30 cellular contexts compared by ENCODE assay signal in genomic region chr2:16335947-16336346, GRCh38.
"Had no signal": no experiment of that assay in that cellular context is flagged by ENCODE, and none has a peak within 500 bp of the region (broad histone marks: within the 10 kb centered on the region; RNA-seq: fewer than 3 reads in every experiment).

No MANE protein-coding gene starts in this region.

- H3K36me3 ChIP-seq: left ventricle myocardium inferior, neutrophil, ovary, prostate gland, stomach, thyroid gland, transverse colon, upper lobe of left lung, vagina had no signal

- H3K27me3 Mint-ChIP-seq: stimulated activated naive B cell treated with anti-CD40 and anti-IgM and Interleukin-4, amounts not matched to agents 10 μg/mL and 1 μg/mL and 100 μg/mL, for 72 hours had no signal

- H3K27ac Mint-ChIP-seq: immature natural killer cell; naive thymus-derived CD4-positive, alpha-beta T cell; natural killer cell treated with Interleukin-12 subunit alpha and Interleukin-12 subunit beta and Interleukin-15 and Interleukin-18, amount 100 ng/mL, for 72 hours; stimulated activated naive B cell treated with anti-CD40 and anti-IgM and Interleukin-4, amounts not matched to agents 10 μg/mL and 1 μg/mL and 100 μg/mL, for 72 hours had no signal

- H3K4me1 ChIP-seq: left ventricle myocardium inferior, prostate gland, testis, thyroid gland, transverse colon, upper lobe of left lung, vagina had no signal

- H3K4me3 ChIP-seq: left ventricle myocardium inferior, lung, mucosa of descending colon, ovary, prostate gland, skin epidermis, stomach, testis, thyroid gland, transverse colon, upper lobe of left lung, vagina had no signal

- DNase-seq: hypothalamus; immature natural killer cell; kidney; left ventricle myocardium inferior; mesendoderm; midbrain; mucosa of descending colon; naive thymus-derived CD4-positive, alpha-beta T cell; occipital lobe; ovary; retina; right cardiac atrium; stimulated activated CD4-positive, alpha-beta T cell treated with anti-CD3 and anti-CD28 coated beads, Interleukin-12 subunit alpha, Interleukin-12 subunit beta, amount 100 ng/mL, for 4 hours; stimulated activated CD4-positive, alpha-beta T cell treated with anti-CD3 and anti-CD28 coated beads, Interleukin-15, amount 100 ng/mL, for 24 hours; stimulated activated CD4-positive, alpha-beta T cell treated with anti-CD3 and anti-CD28 coated beads, Interleukin-2, amount 100 ng/mL, for 24 hours; stimulated activated CD4-positive, alpha-beta T cell treated with anti-CD3 and anti-CD28 coated beads, Interleukin-4, amount 100 ng/mL, for 1 hour; stimulated activated naive B cell treated with anti-CD40 and anti-IgM and Interleukin-4, amounts not matched to agents 10 μg/mL and 1 μg/mL and 100 μg/mL, for 72 hours; stimulated activated naive CD8-positive, alpha-beta T cell treated with anti-CD3 and anti-CD28 coated beads, Interleukin-15, Interleukin-2, amounts not matched to agents 100 U/mL and 50 U/mL, for 24 hours; stomach; testis; thyroid gland; transverse colon; upper lobe of left lung had no signal

- H3K4me3 Mint-ChIP-seq: immature natural killer cell; naive thymus-derived CD4-positive, alpha-beta T cell; natural killer cell treated with Interleukin-12 subunit alpha and Interleukin-12 subunit beta and Interleukin-15 and Interleukin-18, amount 100 ng/mL, for 72 hours; stimulated activated naive B cell treated with anti-CD40 and anti-IgM and Interleukin-4, amounts not matched to agents 10 μg/mL and 1 μg/mL and 100 μg/mL, for 72 hours had no signal

- ATAC-seq: mucosa of descending colon; naive thymus-derived CD4-positive, alpha-beta T cell; natural killer cell treated with Interleukin-12 subunit alpha and Interleukin-12 subunit beta and Interleukin-15 and Interleukin-18, amount 100 ng/mL, for 72 hours; right cardiac atrium; sciatic nerve; stimulated activated naive B cell treated with anti-CD40 and anti-IgM and Interleukin-4, amounts not matched to agents 10 μg/mL and 1 μg/mL and 100 μg/mL, for 72 hours; stimulated activated naive CD8-positive, alpha-beta T cell treated with anti-CD3 and anti-CD28 coated beads, Interleukin-15, Interleukin-2, amounts not matched to agents 100 U/mL and 50 U/mL, for 24 hours had no signal

- H3K27ac ChIP-seq: left ventricle myocardium inferior, neutrophil, ovary, prostate gland, skin epidermis, stomach, testis, thyroid gland, transverse colon, upper lobe of left lung, vagina had no signal

- H3K9me3 ChIP-seq: neutrophil, prostate gland, testis, thyroid gland, vagina had no signal

- H3K27me3 ChIP-seq: neutrophil, ovary, stomach, testis, thyroid gland, transverse colon, upper lobe of left lung, vagina had no signal

- H3K36me3 Mint-ChIP-seq: naive thymus-derived CD4-positive, alpha-beta T cell had no signal

- H3K4me1 Mint-ChIP-seq: immature natural killer cell; naive thymus-derived CD4-positive, alpha-beta T cell; stimulated activated naive B cell treated with anti-CD40 and anti-IgM and Interleukin-4, amounts not matched to agents 10 μg/mL and 1 μg/mL and 100 μg/mL, for 72 hours had no signal
